ENCODE assay signal across 8 cellular contexts in genomic region chr12:26884765-26885576, GRCh38. TPM values are rescaled to one million over a fixed set of nuclear protein-coding genes. Genes with fewer than 3 reads are reported as not detected.
DNase-seq lines count a peak whose midpoint lies in the region; ATAC-seq, FAIRE-seq and TF ChIP-seq lines count a peak whose summit lies in the region.

No MANE protein-coding gene starts in this region.

- no peak for TF ChIP-seq EP300 in esophagus muscularis mucosa (IDR thresholded peaks at IDR 0.05)

- H3K4me1 Mint-ChIP-seq in natural killer cell treated with Interleukin-12 subunit alpha and Interleukin-12 subunit beta and Interleukin-15 and Interleukin-18, amount 100 ng/mL, for 72 hours (ENCODE audit: low read depth in 2 of 2), result peaks cover 7 to 19% of the 10 kb centered on the region in 2 donors
- H3K4me1 Mint-ChIP-seq in stimulated activated naive B cell treated with anti-CD40 and anti-IgM and Interleukin-4, amounts not matched to agents 10 μg/mL and 1 μg/mL and 100 μg/mL, for 72 hours, result peaks cover 6 to 12% of the 10 kb centered on the region in 2 donors

- H2AFZ ChIP-seq in PC-9, result no peak overlapping the region

- BruUV-seq in PC-9 (replicated peaks; lab: Mats Ljungman, UMichigan), result no TSS peak

- FAIRE-seq in D721Med (lab: Jason Lieb, UNC), result no peak

- H3K27me3 ChIP-seq in PC-9 (ENCODE audit: insufficient read depth, low read depth), result no peaks in the 10 kb centered on the region
- no peaks in the 10 kb centered on the region for H3K27me3 ChIP-seq in esophagus muscularis mucosa

- intact Hi-C loops in PC-9 (cut with micrococcal nuclease; ENCODE audit: unreplicated experiment), result loop anchor here (1.0 to 10.0 kb wide), 3 partner anchors 32 to 768 kb away; no protein-coding TSS in a partner anchor
- intact Hi-C loops in esophagus muscularis mucosa (cut with DNase I), result loop anchor here (1.0 to 10.0 kb wide), 2 partner anchors 31 to 50 kb away; partner anchors contain the start of gene ITPR2

- no peaks in the 10 kb centered on the region for H3F3A ChIP-seq in PC-9 (ENCODE audit: insufficient read depth, low read depth)

- peak overlapping the region; percentile 74 for H3K4me2 ChIP-seq in PC-9

- no peaks in the 10 kb centered on the region for H3K36me3 Mint-ChIP-seq in natural killer cell treated with Interleukin-12 subunit alpha and Interleukin-12 subunit beta and Interleukin-15 and Interleukin-18, amount 100 ng/mL, for 72 hours
- peaks cover 2 to 3% of the 10 kb centered on the region in 2 donors for H3K36me3 Mint-ChIP-seq in stimulated activated naive B cell treated with anti-CD40 and anti-IgM and Interleukin-4, amounts not matched to agents 10 μg/mL and 1 μg/mL and 100 μg/mL, for 72 hours

- H3K4me3 Mint-ChIP-seq in natural killer cell treated with Interleukin-12 subunit alpha and Interleukin-12 subunit beta and Interleukin-15 and Interleukin-18, amount 100 ng/mL, for 72 hours, result peak overlapping the region; percentile 52
- peak overlapping the region; percentile 71 to 72 for H3K4me3 Mint-ChIP-seq in stimulated activated naive B cell treated with anti-CD40 and anti-IgM and Interleukin-4, amounts not matched to agents 10 μg/mL and 1 μg/mL and 100 μg/mL, for 72 hours

- H3K36me3 ChIP-seq in KOPT-K1 (ENCODE audit: insufficient read depth, low read length) (no peaks in the 10 kb centered on the region), PC-9 (ENCODE audit: low read depth) (no peaks in the 10 kb centered on the region), esophagus muscularis mucosa (no peaks in the 10 kb centered on the region)

- no peaks in the 10 kb centered on the region for H4K20me1 ChIP-seq in PC-9 (ENCODE audit: insufficient read depth)

- no peaks in the 10 kb centered on the region for H3K79me2 ChIP-seq in PC-9 (ENCODE audit: low read depth)

- H3K4me1 ChIP-seq in PC-9 (replicated peaks; ENCODE audit: insufficient read depth) (no peaks in the 10 kb centered on the region), esophagus muscularis mucosa (peaks cover 3 to 9% (median 5%) of the 10 kb centered on the region in 4 donors)

- no peak overlapping the region for H3K27ac Mint-ChIP-seq in natural killer cell treated with Interleukin-12 subunit alpha and Interleukin-12 subunit beta and Interleukin-15 and Interleukin-18, amount 100 ng/mL, for 72 hours
- H3K27ac Mint-ChIP-seq in stimulated activated naive B cell treated with anti-CD40 and anti-IgM and Interleukin-4, amounts not matched to agents 10 μg/mL and 1 μg/mL and 100 μg/mL, for 72 hours, result no peak overlapping the region

- H3K9me3 ChIP-seq in KOPT-K1 (ENCODE audit: insufficient read depth, low read length, poor library complexity, severe bottlenecking) (no peaks in the 10 kb centered on the region), PC-9 (ENCODE audit: insufficient read depth, low read depth) (no peaks in the 10 kb centered on the region), esophagus muscularis mucosa (no peaks in the 10 kb centered on the region)

- peak; percentile 66 for DNase-seq in D721Med (ENCODE audit: insufficient read length, low spot score)
- peak; percentile 81 to 90 for DNase-seq in PC-9
- DNase-seq in activated T-cell treated with anti-CD3 and anti-CD28 coated beads, Interleukin-2, amount 50 U/mL, for 1 hour, result peak; percentile 73
- peak; percentile 95 for DNase-seq in esophagus muscularis mucosa (ENCODE audit: extremely low spot score)
- DNase-seq in natural killer cell treated with Interleukin-12 subunit alpha and Interleukin-12 subunit beta and Interleukin-15 and Interleukin-18, amount 100 ng/mL, for 72 hours (ENCODE audit: low spot score), result peak; percentile 86
- DNase-seq in stimulated activated naive B cell treated with anti-CD40 and anti-IgM and Interleukin-4, amounts not matched to agents 10 μg/mL and 1 μg/mL and 100 μg/mL, for 72 hours, result peak; percentile 75

- H3K27ac ChIP-seq in KOPT-K1 (ENCODE audit: low read depth, low read length, poor library complexity, severe bottlenecking) (peak overlapping the region; percentile 52), PC-9 (no peak overlapping the region), esophagus muscularis mucosa (replicated peaks in 1 of 4) (no peak overlapping the region)

- CTCF ChIA-PET in PC-9 (lab: Charles Lee), result interaction anchor here (0.5 to 1.2 kb wide), 12 partner anchors 18 to 1426 kb away, joined by 3 to 6 read pairs (median 4); no protein-coding TSS in a partner anchor

- peaks cover 8 to 37% of the 10 kb centered on the region in 2 donors for H3K27me3 Mint-ChIP-seq in natural killer cell treated with Interleukin-12 subunit alpha and Interleukin-12 subunit beta and Interleukin-15 and Interleukin-18, amount 100 ng/mL, for 72 hours
- H3K27me3 Mint-ChIP-seq in stimulated activated naive B cell treated with anti-CD40 and anti-IgM and Interleukin-4, amounts not matched to agents 10 μg/mL and 1 μg/mL and 100 μg/mL, for 72 hours, result peaks cover 0 to 5% of the 10 kb centered on the region in 2 donors

- peak; percentile 93 for TF ChIP-seq CTCF in D721Med (IDR thresholded peaks at IDR 0.05; ENCODE audit: insufficient read depth, missing control alignments)
- TF ChIP-seq CTCF in PC-9 (conservative IDR thresholded peaks at IDR 0.05), result peak; percentile 95
- peak in 2 of 3 experiments; percentile 88 to 94 for TF ChIP-seq CTCF in esophagus muscularis mucosa (IDR thresholded peaks at IDR 0.05)

- no peak for TF ChIP-seq POLR2A in esophagus muscularis mucosa (IDR thresholded peaks at IDR 0.05; ENCODE audit: low read depth)

- H3K9me2 ChIP-seq in PC-9 (ENCODE audit: insufficient read depth), result no peaks in the 10 kb centered on the region

- no peaks in the 10 kb centered on the region for H3K9me3 Mint-ChIP-seq in natural killer cell treated with Interleukin-12 subunit alpha and Interleukin-12 subunit beta and Interleukin-15 and Interleukin-18, amount 100 ng/mL, for 72 hours
- H3K9me3 Mint-ChIP-seq in stimulated activated naive B cell treated with anti-CD40 and anti-IgM and Interleukin-4, amounts not matched to agents 10 μg/mL and 1 μg/mL and 100 μg/mL, for 72 hours, result peaks cover 2 to 4% of the 10 kb centered on the region in 2 donors

- no peak overlapping the region for H3K4me3 ChIP-seq in PC-9
- peak overlapping the region in 1 of 4 donors; percentile 15 for H3K4me3 ChIP-seq in esophagus muscularis mucosa

- 12% methylated on average over 13 of the region's 16 CpGs for whole genome bisulfite sequencing in esophagus muscularis mucosa

- POLR2A ChIA-PET in PC-9 (lab: Charles Lee; ENCODE audit: unreplicated experiment), result interaction anchor here (0.6 to 0.7 kb wide), 2 partner anchors 297 to 460 kb away, joined by 4 to 9 read pairs; no protein-coding TSS in a partner anchor

- ATAC-seq in GM21526 (IDR thresholded peaks at IDR 0.05; ENCODE audit: low FRiP score, unreplicated experiment), result peak; percentile 79
- peak; percentile 91 for ATAC-seq in natural killer cell treated with Interleukin-12 subunit alpha and Interleukin-12 subunit beta and Interleukin-15 and Interleukin-18, amount 100 ng/mL, for 72 hours
- peak; percentile 95 to 96 for ATAC-seq in stimulated activated naive B cell treated with anti-CD40 and anti-IgM and Interleukin-4, amounts not matched to agents 10 μg/mL and 1 μg/mL and 100 μg/mL, for 72 hours (replicated peaks)

RNA-seq across cellular contexts. Expression of gene ITPR2, which starts 52.0 kb away (rescaled TPM):
- total RNA-seq in PC-9 (2021), result 16.2 and 26.0 TPM in 2 replicates
- 10 to 100 TPM; 23.7 to 26.6 (median 25.4) TPM for total RNA-seq in esophagus muscularis mucosa
- total RNA-seq in natural killer cell treated with Interleukin-12 subunit alpha and Interleukin-12 subunit beta and Interleukin-15 and Interleukin-18, amount 100 ng/mL, for 72 hours, result 10 to 100 TPM; 42.6 to 76.9 TPM

RNA-seq across cellular contexts. Expression of gene INTS13, which starts 52.8 kb away (rescaled TPM):
- total RNA-seq in PC-9 (2021), result 34.4 and 40.8 TPM in 2 replicates
- total RNA-seq in esophagus muscularis mucosa, result 10 to 100 TPM; 14.2 to 24.9 (median 22.7) TPM
- total RNA-seq in natural killer cell treated with Interleukin-12 subunit alpha and Interleukin-12 subunit beta and Interleukin-15 and Interleukin-18, amount 100 ng/mL, for 72 hours, result 10 to 100 TPM; 36.7 to 52.5 TPM

RNA-seq across cellular contexts. Expression of gene FGFR1OP2, which starts 53.3 kb away (rescaled TPM):
- 38.8 and 45.7 TPM in 2 replicates for total RNA-seq in PC-9 (2021)
- total RNA-seq in esophagus muscularis mucosa, result 10 to 100 TPM; 52.7 to 65.9 (median 59.4) TPM
- 10 to 100 TPM; 55.6 to 68.5 TPM for total RNA-seq in natural killer cell treated with Interleukin-12 subunit alpha and Interleukin-12 subunit beta and Interleukin-15 and Interleukin-18, amount 100 ng/mL, for 72 hours
